1 cellular context compared by ENCODE assay signal in the genomic region with DNA sequence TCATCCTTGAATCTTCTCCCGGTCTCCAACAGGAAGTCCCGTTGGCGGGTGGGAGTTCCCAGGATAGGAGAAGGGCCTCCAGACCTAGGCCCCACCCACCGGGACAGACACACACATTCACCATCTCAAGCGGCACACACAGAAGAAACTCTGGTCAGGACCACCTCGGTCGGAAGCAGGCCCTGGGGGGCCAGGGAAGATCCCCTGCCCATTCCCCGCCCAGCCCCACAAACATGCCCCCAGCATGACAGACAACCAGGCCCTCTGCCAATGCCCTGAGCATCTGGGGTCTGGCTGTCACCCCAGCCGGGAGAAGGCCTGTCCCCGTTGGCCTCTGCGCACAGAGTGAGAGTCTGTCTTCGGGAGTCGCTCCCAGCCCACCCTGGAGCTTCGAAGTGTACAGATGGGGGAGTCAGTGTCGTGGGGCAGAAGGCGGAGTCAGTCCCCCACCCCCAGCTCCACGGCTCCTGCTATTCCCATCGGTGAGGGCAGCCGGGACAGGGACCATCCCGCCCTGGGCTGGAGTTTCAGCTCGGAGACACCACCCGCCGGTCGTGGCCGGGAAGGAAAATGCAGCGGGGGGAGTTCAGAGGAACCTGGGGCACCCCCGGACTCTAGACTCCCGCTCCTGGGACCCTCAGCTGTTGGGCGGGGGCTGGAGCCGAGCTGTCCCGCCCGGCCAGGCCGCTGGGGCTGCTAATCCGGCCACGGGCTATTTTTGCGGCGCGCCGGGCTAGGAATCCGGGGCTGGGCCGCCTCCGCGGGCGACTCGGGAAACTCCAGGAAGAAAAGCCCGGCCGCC.
TF ChIP-seq lines count a peak whose summit lies in the region.

No MANE protein-coding gene starts in this region.

TF ChIP-seq in HEK293, 187 proteins besides CTCF, POLR2A, EP300 and RAD21 (continued from another document):
- TF ChIP-seq, protein P1, sequence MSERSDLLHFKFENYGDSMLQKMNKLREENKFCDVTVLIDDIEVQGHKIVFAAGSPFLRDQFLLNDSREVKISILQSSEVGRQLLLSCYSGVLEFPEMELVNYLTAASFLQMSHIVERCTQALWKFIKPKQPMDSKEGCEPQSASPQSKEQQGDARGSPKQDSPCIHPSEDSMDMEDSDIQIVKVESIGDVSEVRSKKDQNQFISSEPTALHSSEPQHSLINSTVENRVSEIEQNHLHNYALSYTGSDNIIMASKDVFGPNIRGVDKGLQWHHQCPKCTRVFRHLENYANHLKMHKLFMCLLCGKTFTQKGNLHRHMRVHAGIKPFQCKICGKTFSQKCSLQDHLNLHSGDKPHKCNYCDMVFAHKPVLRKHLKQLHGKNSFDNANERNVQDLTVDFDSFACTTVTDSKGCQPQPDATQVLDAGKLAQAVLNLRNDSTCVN (tag by site-specific recombination; optimal IDR thresholded peaks at IDR 0.05) = peak; percentile 29
- TF ChIP-seq FEZF1 (tag by site-specific recombination; IDR thresholded peaks at IDR 0.05) (no peak), IKZF3 (tag by site-specific recombination; IDR thresholded peaks at IDR 0.05) (peak; percentile 61), ZNF621 (tag by site-specific recombination; IDR thresholded peaks at IDR 0.05) (no peak), ZNF114 (tag by site-specific recombination; IDR thresholded peaks at IDR 0.05) (no peak), REPIN1 (tag by site-specific recombination; IDR thresholded peaks at IDR 0.05; ENCODE audit: low read depth) (no peak), ZNF664 (tag by site-specific recombination; IDR thresholded peaks at IDR 0.05) (no peak), KLF1 (tag by site-specific recombination; IDR thresholded peaks at IDR 0.05) (peak; percentile 13; the same call in 1 of the 2 replicates), ZNF274 (IDR thresholded peaks at IDR 0.05; ENCODE audit: low read length) (no peak), ZNF274 (tag by site-specific recombination; IDR thresholded peaks at IDR 0.05; ENCODE audit: borderline replicate concordance) (no peak), ZNF792 (tag by site-specific recombination; IDR thresholded peaks at IDR 0.05) (no peak)
- TF ChIP-seq, protein P2, sequence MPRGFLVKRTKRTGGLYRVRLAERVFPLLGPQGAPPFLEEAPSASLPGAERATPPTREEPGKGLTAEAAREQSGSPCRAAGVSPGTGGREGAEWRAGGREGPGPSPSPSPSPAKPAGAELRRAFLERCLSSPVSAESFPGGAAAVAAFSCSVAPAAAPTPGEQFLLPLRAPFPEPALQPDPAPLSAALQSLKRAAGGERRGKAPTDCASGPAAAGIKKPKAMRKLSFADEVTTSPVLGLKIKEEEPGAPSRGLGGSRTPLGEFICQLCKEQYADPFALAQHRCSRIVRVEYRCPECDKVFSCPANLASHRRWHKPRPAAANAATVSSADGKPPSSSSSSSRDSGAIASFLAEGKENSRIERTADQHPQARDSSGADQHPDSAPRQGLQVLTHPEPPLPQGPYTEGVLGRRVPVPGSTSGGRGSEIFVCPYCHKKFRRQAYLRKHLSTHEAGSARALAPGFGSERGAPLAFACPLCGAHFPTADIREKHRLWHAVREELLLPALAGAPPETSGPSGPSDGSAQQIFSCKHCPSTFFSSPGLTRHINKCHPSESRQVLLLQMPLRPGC (tag by site-specific recombination; IDR thresholded peaks at IDR 0.05) = no peak
